Comparison of ENCODE assay signal across 1 cellular context in genomic region chr21:43043291-43043690, GRCh38. TPM values are rescaled to one million over a fixed set of nuclear protein-coding genes. Genes with fewer than 3 reads are reported as not detected.
"Had no signal": no experiment of that assay in that cellular context is flagged by ENCODE, and none has a peak within 500 bp of the region (broad histone marks: within the 10 kb centered on the region; RNA-seq: fewer than 3 reads in every experiment).

No MANE protein-coding gene starts in this region.

RNA-seq across cellular contexts. Expression of gene CBS, which starts 32.3 kb away (rescaled TPM):
- polyA plus RNA-seq: IgD-negative memory B cell had no signal
